In the genomic region with DNA sequence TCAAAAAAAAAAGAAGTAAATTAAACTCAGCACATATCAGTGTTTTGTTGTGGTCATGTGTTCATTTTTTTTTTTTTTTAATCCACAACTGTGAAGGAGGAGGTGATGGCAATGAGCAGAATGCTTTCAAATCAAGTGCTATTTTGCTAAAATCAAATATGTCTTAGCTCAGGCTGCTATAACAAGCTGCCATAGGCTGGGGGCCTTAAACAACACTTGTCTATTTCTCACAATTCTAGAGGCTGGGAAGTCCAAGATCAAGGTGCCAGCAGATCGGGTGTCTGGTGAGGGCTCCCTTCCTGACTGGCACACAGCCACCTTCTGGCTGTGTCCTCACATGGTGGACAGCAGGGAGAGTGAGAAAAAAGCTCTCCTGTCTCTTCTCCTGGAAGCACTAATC, we compare ENCODE assay signal across 1 cellular context.
TF ChIP-seq lines count a peak whose summit lies in the region.

No MANE protein-coding gene starts in this region.

TF ChIP-seq in WTC11, 78 proteins besides CTCF, POLR2A, EP300 and RAD21 (continued from another document):
- TF ChIP-seq, protein P1, sequence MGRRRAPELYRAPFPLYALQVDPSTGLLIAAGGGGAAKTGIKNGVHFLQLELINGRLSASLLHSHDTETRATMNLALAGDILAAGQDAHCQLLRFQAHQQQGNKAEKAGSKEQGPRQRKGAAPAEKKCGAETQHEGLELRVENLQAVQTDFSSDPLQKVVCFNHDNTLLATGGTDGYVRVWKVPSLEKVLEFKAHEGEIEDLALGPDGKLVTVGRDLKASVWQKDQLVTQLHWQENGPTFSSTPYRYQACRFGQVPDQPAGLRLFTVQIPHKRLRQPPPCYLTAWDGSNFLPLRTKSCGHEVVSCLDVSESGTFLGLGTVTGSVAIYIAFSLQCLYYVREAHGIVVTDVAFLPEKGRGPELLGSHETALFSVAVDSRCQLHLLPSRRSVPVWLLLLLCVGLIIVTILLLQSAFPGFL (CRISPR knock-in tag; IDR thresholded peaks at IDR 0.05; ENCODE audit: borderline replicate concordance): no peak
